In the genomic region with DNA sequence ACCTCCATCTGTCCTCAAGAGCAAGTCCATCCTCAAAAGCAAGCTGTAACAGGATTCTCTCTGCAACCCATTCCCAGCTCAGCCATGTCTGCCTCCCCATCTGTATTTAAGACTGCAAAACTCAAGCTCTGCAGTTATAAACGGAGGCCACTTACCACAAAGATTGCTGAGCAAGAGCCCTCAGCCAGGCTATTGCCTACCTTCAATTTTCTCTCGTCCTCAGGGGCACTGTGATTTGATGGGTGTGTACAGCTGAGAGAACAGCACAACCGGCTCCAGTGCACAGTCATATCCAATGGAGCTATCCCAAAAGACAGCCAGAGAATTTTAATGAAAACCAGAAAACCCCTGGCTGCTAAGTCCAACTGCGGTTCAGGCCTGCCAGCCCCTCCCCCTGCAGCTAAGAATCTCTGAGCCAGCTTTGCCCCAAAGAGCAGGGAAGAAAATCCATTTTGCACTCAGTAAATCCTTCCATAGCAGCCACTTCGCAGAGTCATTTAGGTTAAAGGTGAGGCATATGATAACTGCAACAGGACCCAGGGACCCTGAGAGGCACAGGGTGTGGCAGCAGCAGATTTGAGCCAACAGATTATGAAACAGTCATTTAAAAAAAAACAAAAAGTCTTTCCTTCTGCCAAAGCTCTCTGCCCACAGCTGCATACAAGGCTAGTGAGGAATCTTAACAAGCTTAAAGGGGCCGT, we compare ENCODE assay signal across 8 cellular contexts. TPM values are rescaled to one million over a fixed set of nuclear protein-coding genes. Genes with fewer than 3 reads are reported as not detected.
DNase-seq lines count a peak whose midpoint lies in the region; ATAC-seq and TF ChIP-seq lines count a peak whose summit lies in the region.

No MANE protein-coding gene starts in this region.

- H2AFZ ChIP-seq in PC-9 (0 out of 2 replicates have a peak overlapping the region, but pooled peaks have one; percentile 18), neuronal stem cell (ENCODE audit: low read length) (peak overlapping the region; percentile 86)

- no peaks in the 10 kb centered on the region for H3K27me3 ChIP-seq in PC-9 (ENCODE audit: insufficient read depth, low read depth)
- H3K27me3 ChIP-seq in esophagus muscularis mucosa = no peaks in the 10 kb centered on the region
- no peaks in the 10 kb centered on the region for H3K27me3 ChIP-seq in neuronal stem cell (ENCODE audit: control insufficient read depth in 3 of 3, insufficient read depth in 3 of 3, low read depth in 1 of 3, low read length in 3 of 3)

- TF ChIP-seq CTCF in PC-9 (conservative IDR thresholded peaks at IDR 0.05) (no peak), esophagus muscularis mucosa (IDR thresholded peaks at IDR 0.05) (no peak)

- no peak overlapping the region for H2BK15ac ChIP-seq in neuronal stem cell (ENCODE audit: low read length)

- H3K4me3 ChIP-seq in PC-9 = no peak overlapping the region; the same call in 1 of the 2 replicates
- H3K4me3 ChIP-seq in esophagus muscularis mucosa = peak overlapping the region; percentile 37 to 51 (median 48)
- peak overlapping the region in 1 of 2 donors; percentile 11 for H3K4me3 ChIP-seq in neuronal stem cell (ENCODE audit: low read length in 2 of 2)

- no peaks in the 10 kb centered on the region for H4K20me1 ChIP-seq in PC-9 (ENCODE audit: insufficient read depth)

- H3K79me2 ChIP-seq in PC-9 (ENCODE audit: low read depth) = no peaks in the 10 kb centered on the region

- no peak overlapping the region for H2BK120ac ChIP-seq in neuronal stem cell (ENCODE audit: low read depth, low read length)

- H3K9ac ChIP-seq in neuronal stem cell (ENCODE audit: low read depth, low read length, poor library complexity) = no peak overlapping the region

- no peak for TF ChIP-seq EP300 in esophagus muscularis mucosa (IDR thresholded peaks at IDR 0.05)

- no peaks in the 10 kb centered on the region for H3K9me3 Mint-ChIP-seq in activated T-cell treated with anti-CD3 and anti-CD28 coated beads, Interleukin-2, amount 50 U/mL, for 24 hours

- intact Hi-C loops in PC-9 (cut with micrococcal nuclease; ENCODE audit: unreplicated experiment) = loop anchor here (1.0 kb wide), 1 partner anchor 37 kb away; the partner anchor contains the start of gene RAB30
- intact Hi-C loops in esophagus muscularis mucosa (cut with DNase I) = no loop called here

- no peaks in the 10 kb centered on the region for H3K79me1 ChIP-seq in neuronal stem cell (ENCODE audit: low read depth, low read length)

- peak overlapping the region; percentile 41 for H3K27ac ChIP-seq in PC-9
- peak overlapping the region; percentile 75 to 84 (median 82) for H3K27ac ChIP-seq in esophagus muscularis mucosa (replicated peaks in 1 of 4)
- H3K27ac ChIP-seq in neuronal stem cell (replicated peaks; ENCODE audit: low read length) = no peak overlapping the region

- peak overlapping the region; percentile 9 for H3K27ac Mint-ChIP-seq in activated T-cell treated with anti-CD3 and anti-CD28 coated beads, Interleukin-2, amount 50 U/mL, for 24 hours

- no peak overlapping the region for H2BK12ac ChIP-seq in neuronal stem cell (ENCODE audit: low read length)

- H3K36me3 ChIP-seq in PC-9 (ENCODE audit: low read depth) (no peaks in the 10 kb centered on the region), esophagus muscularis mucosa (no peaks in the 10 kb centered on the region), neuronal stem cell (replicated peaks in 1 of 2; ENCODE audit: control insufficient read depth in 2 of 2, insufficient read depth in 2 of 2, low read length in 2 of 2) (no peaks in the 10 kb centered on the region)

- H3K14ac ChIP-seq in neuronal stem cell (ENCODE audit: low read length) = no peak overlapping the region

- no peak overlapping the region for H2AK5ac ChIP-seq in neuronal stem cell (ENCODE audit: low read depth, low read length)

- H3K18ac ChIP-seq in neuronal stem cell (ENCODE audit: low read length) = no peak overlapping the region

- H4K91ac ChIP-seq in neuronal stem cell (ENCODE audit: low read depth, low read length, poor library complexity) = no peak overlapping the region

- no peak overlapping the region for H3K4me3 Mint-ChIP-seq in activated T-cell treated with anti-CD3 and anti-CD28 coated beads, Interleukin-2, amount 50 U/mL, for 24 hours

- H3F3A ChIP-seq in PC-9 (ENCODE audit: insufficient read depth, low read depth) = peaks cover 17% of the 10 kb centered on the region

- no peak for TF ChIP-seq POLR2A in esophagus muscularis mucosa (IDR thresholded peaks at IDR 0.05; ENCODE audit: low read depth)

- H3K27me3 Mint-ChIP-seq in activated T-cell treated with anti-CD3 and anti-CD28 coated beads, Interleukin-2, amount 50 U/mL, for 24 hours = no peaks in the 10 kb centered on the region

- POLR2A ChIA-PET in PC-9 (lab: Charles Lee; ENCODE audit: unreplicated experiment) = interaction anchor here (0.5 to 0.6 kb wide), 4 partner anchors 8 to 328 kb away, joined by 3 to 9 read pairs (median 4); partner anchors contain the start of gene PCF11

- no peak overlapping the region for H3K23ac ChIP-seq in neuronal stem cell (ENCODE audit: low read depth, low read length, poor library complexity)

- ATAC-seq in GM19324 (IDR thresholded peaks at IDR 0.05; ENCODE audit: low FRiP score, unreplicated experiment) (no peak), HG03025 (IDR thresholded peaks at IDR 0.05; ENCODE audit: low FRiP score, unreplicated experiment) (no peak)

- CTCF ChIA-PET in PC-9 (lab: Charles Lee) = no interaction called here

- no peak overlapping the region for H4K8ac ChIP-seq in neuronal stem cell (ENCODE audit: low read depth, low read length)

- H3K36me3 Mint-ChIP-seq in activated T-cell treated with anti-CD3 and anti-CD28 coated beads, Interleukin-2, amount 50 U/mL, for 24 hours (ENCODE audit: low read depth) = peaks cover 12% of the 10 kb centered on the region

- H3K4ac ChIP-seq in neuronal stem cell (ENCODE audit: low read length) = no peak overlapping the region

- peaks cover 36% of the 10 kb centered on the region for H3K4me1 Mint-ChIP-seq in activated T-cell treated with anti-CD3 and anti-CD28 coated beads, Interleukin-2, amount 50 U/mL, for 24 hours (ENCODE audit: low read depth)

- 7% methylated on average over 5 of the region's 6 CpGs for WGBS in esophagus muscularis mucosa
- WGBS in neuronal stem cell (ENCODE audit: extremely low coverage in 2 of 2, insufficient read length in 2 of 2, insufficient replicate concordance in 1 of 2), 2 donors = no CpG with 5 or more reads among the region's 6 CpGs

- H3K4me2 ChIP-seq in PC-9 = peak overlapping the region; percentile 66
- H3K4me2 ChIP-seq in neuronal stem cell (ENCODE audit: insufficient read depth, low read length, poor library complexity, severe bottlenecking) = no peak overlapping the region

- no peaks in the 10 kb centered on the region for H3K9me2 ChIP-seq in PC-9 (ENCODE audit: insufficient read depth)

- BruUV-seq in PC-9 (replicated peaks; lab: Mats Ljungman, UMichigan) = no TSS peak

- peaks cover 23% of the 10 kb centered on the region for H3K4me1 ChIP-seq in PC-9 (replicated peaks; ENCODE audit: insufficient read depth)
- H3K4me1 ChIP-seq in esophagus muscularis mucosa = peaks cover 39 to 68% (median 65%) of the 10 kb centered on the region in 4 donors
- peaks cover 5 to 8% of the 10 kb centered on the region in 2 donors for H3K4me1 ChIP-seq in neuronal stem cell (ENCODE audit: control insufficient read depth in 2 of 2, insufficient read depth in 1 of 2, low read depth in 1 of 2, low read length in 2 of 2)

- DNase-seq in activated T-cell treated with anti-CD3 and anti-CD28 coated beads, Interleukin-2, amount 50 U/mL, for 24 hours = no peak
- DNase-seq in activated T-cell treated with anti-CD3 and anti-CD28 coated beads, Interleukin-2, amount 50 U/mL, for 1 hour = no peak
- DNase-seq in PC-9 (peak; percentile 51 to 79), esophagus muscularis mucosa (ENCODE audit: extremely low spot score) (no peak), neuronal stem cell (ENCODE audit: low spot score) (no peak), NCI-H2081 treated with DMSO at 0.1 percent for 48 hours (lab: John Stamatoyannopoulos, UW) (no peak)

- no peak overlapping the region for H2BK5ac ChIP-seq in neuronal stem cell (ENCODE audit: low read length)

- H3K9me3 ChIP-seq in PC-9 (ENCODE audit: insufficient read depth, low read depth) = no peaks in the 10 kb centered on the region
- H3K9me3 ChIP-seq in esophagus muscularis mucosa = no peaks in the 10 kb centered on the region
- H3K9me3 ChIP-seq in neuronal stem cell (replicated peaks in 1 of 2; ENCODE audit: control insufficient read depth in 2 of 2, insufficient read depth in 1 of 2, low read depth in 1 of 2, low read length in 2 of 2) = no peaks in the 10 kb centered on the region

RNA-seq across cellular contexts. Expression of gene RAB30, which starts 37.6 kb away (rescaled TPM):
- total RNA-seq in PC-9 (2021) (3.2 and 3.6 TPM in 2 replicates), esophagus muscularis mucosa (10 to 100 TPM; 11.3 to 19.8 (median 18.2) TPM)
- 2.9 TPM for polyA plus RNA-seq in neuronal stem cell (2013, experiment 1 of 2)
- polyA plus RNA-seq in neuronal stem cell (2013, experiment 2 of 2) = 2.9 TPM

Comparison
In these comparisons a context has a peak if more than half of its experiments do, and no peak if none do; other contexts are left out.
1. DNase-seq: peak in PC-9 (2 of 2); none in activated T-cell treated with anti-CD3 and anti-CD28 coated beads, Interleukin-2, amount 50 U/mL, for 24 hours (single experiment), activated T-cell treated with anti-CD3 and anti-CD28 coated beads, Interleukin-2, amount 50 U/mL, for 1 hour (single experiment), esophagus muscularis mucosa (single experiment), neuronal stem cell (single experiment) and NCI-H2081 treated with DMSO at 0.1 percent for 48 hours (single experiment).